ENCODE assay signal across 31 cellular contexts in the genomic region with DNA sequence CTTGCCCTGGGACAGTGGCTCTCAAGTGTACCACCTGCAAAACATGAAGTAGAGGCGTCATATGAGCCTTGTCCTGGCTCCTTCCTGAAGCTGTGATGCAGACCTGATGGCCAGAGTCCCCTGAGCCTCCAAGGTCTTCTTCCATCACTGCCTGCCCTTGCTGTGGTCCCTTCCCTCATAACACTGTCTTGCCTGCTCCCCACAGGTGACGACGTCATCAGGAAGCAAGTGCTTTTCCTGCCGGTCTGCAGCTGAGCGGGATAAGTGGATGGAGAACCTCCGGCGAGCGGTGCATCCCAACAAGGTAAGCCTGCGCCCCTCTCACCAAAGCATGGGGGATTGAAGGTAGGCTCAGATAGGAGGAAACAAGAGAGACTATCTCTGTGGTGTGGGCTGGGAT.
"Had no signal": no experiment of that assay in that cellular context is flagged by ENCODE, and none has a peak within 500 bp of the region (broad histone marks: within the 10 kb centered on the region; RNA-seq: fewer than 3 reads in every experiment).

No MANE protein-coding gene starts in this region.

- H3K4me3 Mint-ChIP-seq: activated CD4-positive, alpha-beta memory T cell treated with anti-CD3 and anti-CD28 coated beads, Interleukin-2, amount 10 ng/mL, durations not matched to agents 7 days and 5 days; activated CD4-positive, alpha-beta T cell treated with anti-CD3 and anti-CD28 coated beads, Interleukin-2, amount 10 ng/mL, durations not matched to agents 7 days and 5 days; activated naive CD4-positive, alpha-beta T cell treated with anti-CD3 and anti-CD28 coated beads, Interleukin-2, amount 10 ng/mL, durations not matched to agents 7 days and 5 days; activated naive CD8-positive, alpha-beta T cell treated with anti-CD3 and anti-CD28 coated beads, Interleukin-2, amount 10 ng/mL, durations not matched to agents 7 days and 5 days; activated T-cell treated with anti-CD3 and anti-CD28 coated beads, Interleukin-2, amount 50 U/mL, for 24 hours; activated T-cell treated with anti-CD3 and anti-CD28 coated beads, Interleukin-2, amount 50 U/mL, for 72 hours; brain; endodermal cell; T-helper 17 cell; T-helper 2 cell treated with Interferon-gamma antibody and Interleukin-4, amounts not matched to agents 5 μg/mL and 100 μg/mL, for 36 hours; WTC11 had no signal

- H3K36me3 ChIP-seq: breast epithelium, colonic mucosa had no signal

- H3K27ac Mint-ChIP-seq: activated CD4-positive, alpha-beta memory T cell treated with anti-CD3 and anti-CD28 coated beads, Interleukin-2, amount 10 ng/mL, durations not matched to agents 7 days and 5 days; activated CD4-positive, alpha-beta T cell treated with anti-CD3 and anti-CD28 coated beads, Interleukin-2, amount 10 ng/mL, durations not matched to agents 7 days and 5 days; activated naive CD4-positive, alpha-beta T cell treated with anti-CD3 and anti-CD28 coated beads, Interleukin-2, amount 10 ng/mL, durations not matched to agents 7 days and 5 days; activated naive CD4-positive, alpha-beta T cell treated with anti-CD3 and anti-CD28 coated beads, Interleukin-2, amount 50 U/mL, for 72 hours; activated naive CD8-positive, alpha-beta T cell treated with anti-CD3 and anti-CD28 coated beads, Interleukin-2, amount 10 ng/mL, durations not matched to agents 7 days and 5 days; activated T-cell treated with anti-CD3 and anti-CD28 coated beads, Interleukin-2, amount 50 U/mL, for 24 hours; activated T-cell treated with anti-CD3 and anti-CD28 coated beads, Interleukin-2, amount 50 U/mL, for 72 hours; endodermal cell; T-helper 17 cell; T-helper 2 cell treated with Interferon-gamma antibody and Interleukin-4, amounts not matched to agents 5 μg/mL and 100 μg/mL, for 36 hours; WTC11 had no signal

- DNase-seq: activated CD4-positive, alpha-beta memory T cell treated with anti-CD3 and anti-CD28 coated beads, Interleukin-2, amount 10 ng/mL, durations not matched to agents 7 days and 5 days; activated CD4-positive, alpha-beta T cell treated with anti-CD3 and anti-CD28 coated beads for 1 hour; activated CD4-positive, alpha-beta T cell treated with anti-CD3 and anti-CD28 coated beads for 4 hours; activated CD4-positive, alpha-beta T cell treated with anti-CD3 and anti-CD28 coated beads, Interleukin-2, amount 10 ng/mL, durations not matched to agents 7 days and 5 days; activated CD4-positive, alpha-beta T cell treated with anti-CD3 and anti-CD28 coated beads, Interleukin-2, amount 50 U/mL, for 4 hours; activated CD8-positive, alpha-beta memory T cell treated with anti-CD3 and anti-CD28 coated beads, Interleukin-2, amount 50 U/mL, for 48 hours; activated gamma-delta T cell; activated naive CD4-positive, alpha-beta T cell; activated naive CD4-positive, alpha-beta T cell treated with anti-CD3 and anti-CD28 coated beads, Interleukin-2, amount 10 ng/mL, durations not matched to agents 7 days and 5 days; activated naive CD8-positive, alpha-beta T cell treated with anti-CD3 and anti-CD28 coated beads, Interleukin-2, amount 10 ng/mL, durations not matched to agents 7 days and 5 days; activated T-cell treated with anti-CD3 and anti-CD28 coated beads for 4 hours; activated T-cell treated with anti-CD3 and anti-CD28 coated beads, Interleukin-2, amount 50 U/mL, for 24 hours; activated T-cell treated with anti-CD3 and anti-CD28 coated beads, Interleukin-2, amount 50 U/mL, for 72 hours; cerebellar nuclear complex; colonic mucosa; dorsolateral prefrontal cortex; effector memory CD4-positive, alpha-beta T cell; endodermal cell; foreskin fibroblast; glutamatergic neuron; heart left ventricle; T-helper 1 cell; T-helper 17 cell; T1000 had no signal

- H3K36me3 Mint-ChIP-seq: activated naive CD4-positive, alpha-beta T cell treated with anti-CD3 and anti-CD28 coated beads, Interleukin-2, amount 10 ng/mL, durations not matched to agents 7 days and 5 days; activated naive CD4-positive, alpha-beta T cell treated with anti-CD3 and anti-CD28 coated beads, Interleukin-2, amount 50 U/mL, for 72 hours; activated naive CD8-positive, alpha-beta T cell treated with anti-CD3 and anti-CD28 coated beads, Interleukin-2, amount 10 ng/mL, durations not matched to agents 7 days and 5 days had no signal

- H3K4me3 ChIP-seq: ascending aorta, breast epithelium, colonic mucosa, dorsolateral prefrontal cortex, heart left ventricle had no signal

- H3K27me3 Mint-ChIP-seq: activated CD4-positive, alpha-beta memory T cell treated with anti-CD3 and anti-CD28 coated beads, Interleukin-2, amount 10 ng/mL, durations not matched to agents 7 days and 5 days; activated CD4-positive, alpha-beta T cell treated with anti-CD3 and anti-CD28 coated beads, Interleukin-2, amount 10 ng/mL, durations not matched to agents 7 days and 5 days; activated naive CD8-positive, alpha-beta T cell treated with anti-CD3 and anti-CD28 coated beads, Interleukin-2, amount 10 ng/mL, durations not matched to agents 7 days and 5 days; activated T-cell treated with anti-CD3 and anti-CD28 coated beads, Interleukin-2, amount 50 U/mL, for 24 hours had no signal

- H3K4me1 ChIP-seq: colonic mucosa had no signal

- H3K4me1 Mint-ChIP-seq: activated CD4-positive, alpha-beta memory T cell treated with anti-CD3 and anti-CD28 coated beads, Interleukin-2, amount 10 ng/mL, durations not matched to agents 7 days and 5 days; activated CD4-positive, alpha-beta T cell treated with anti-CD3 and anti-CD28 coated beads, Interleukin-2, amount 10 ng/mL, durations not matched to agents 7 days and 5 days; activated naive CD4-positive, alpha-beta T cell treated with anti-CD3 and anti-CD28 coated beads, Interleukin-2, amount 10 ng/mL, durations not matched to agents 7 days and 5 days; activated naive CD8-positive, alpha-beta T cell treated with anti-CD3 and anti-CD28 coated beads, Interleukin-2, amount 10 ng/mL, durations not matched to agents 7 days and 5 days; endodermal cell; T-helper 17 cell; WTC11 had no signal

- H3K9me3 Mint-ChIP-seq: activated CD4-positive, alpha-beta memory T cell treated with anti-CD3 and anti-CD28 coated beads, Interleukin-2, amount 10 ng/mL, durations not matched to agents 7 days and 5 days; activated CD4-positive, alpha-beta T cell treated with anti-CD3 and anti-CD28 coated beads, Interleukin-2, amount 10 ng/mL, durations not matched to agents 7 days and 5 days; activated naive CD4-positive, alpha-beta T cell treated with anti-CD3 and anti-CD28 coated beads, Interleukin-2, amount 10 ng/mL, durations not matched to agents 7 days and 5 days; activated naive CD4-positive, alpha-beta T cell treated with anti-CD3 and anti-CD28 coated beads, Interleukin-2, amount 50 U/mL, for 72 hours; activated naive CD8-positive, alpha-beta T cell treated with anti-CD3 and anti-CD28 coated beads, Interleukin-2, amount 10 ng/mL, durations not matched to agents 7 days and 5 days; activated T-cell treated with anti-CD3 and anti-CD28 coated beads, Interleukin-2, amount 50 U/mL, for 24 hours; activated T-cell treated with anti-CD3 and anti-CD28 coated beads, Interleukin-2, amount 50 U/mL, for 72 hours; endodermal cell; T-helper 2 cell treated with Interferon-gamma antibody and Interleukin-4, amounts not matched to agents 5 μg/mL and 100 μg/mL, for 36 hours; WTC11 had no signal

- H3K9me3 ChIP-seq: ascending aorta, breast epithelium, colonic mucosa, heart left ventricle had no signal

- H3K27ac ChIP-seq: breast epithelium, colonic mucosa, heart left ventricle, VCaP had no signal
